Comparison of ENCODE assay signal across 18 cellular contexts in the genomic region with DNA sequence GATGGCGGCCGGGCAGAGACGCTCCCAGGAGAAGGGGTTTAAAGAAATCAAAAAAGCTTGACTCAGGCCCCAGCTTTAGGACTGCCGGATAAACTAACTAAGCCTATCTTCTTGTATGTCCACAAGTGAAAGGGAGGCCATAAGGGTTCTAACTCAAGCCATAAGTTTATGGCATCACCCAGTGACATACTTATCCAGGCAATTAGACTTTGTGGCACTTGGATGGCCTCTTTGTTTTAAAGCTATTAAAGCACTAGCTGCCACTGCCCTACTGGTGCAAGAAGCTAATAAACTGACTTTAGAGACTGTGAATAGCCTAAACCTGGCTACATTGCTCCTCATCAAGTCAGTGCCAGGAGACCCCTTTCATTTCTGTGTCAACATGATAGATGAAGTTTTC.
A peak's percentile ranks its signal among the peaks of the same experiment; 100 is the strongest.
DNase-seq lines count a peak whose midpoint lies in the region; ATAC-seq and TF ChIP-seq lines count a peak whose summit lies in the region.
"Had no signal": no experiment of that assay in that cellular context is flagged by ENCODE, and none has a peak within 500 bp of the region (broad histone marks: within the 10 kb centered on the region; RNA-seq: fewer than 3 reads in every experiment).

No MANE protein-coding gene starts in this region.

- H3K9me3 ChIP-seq in mucosa of descending colon (no peaks in the 10 kb centered on the region), body of pancreas (no peaks in the 10 kb centered on the region), spleen (no peaks in the 10 kb centered on the region)
- H3K9me3 ChIP-seq: A549, BLaER1, HAP-1 had no signal

- H3K27me3 Mint-ChIP-seq in glutamatergic neuron (ENCODE audit: unreplicated experiment) = peaks cover 5% of the 10 kb centered on the region
- H3K27me3 Mint-ChIP-seq: IgD-negative memory B cell had no signal

- peak; percentile 55 for ATAC-seq in mucosa of descending colon
- no peak for ATAC-seq in body of pancreas
- ATAC-seq in GM21515 (IDR thresholded peaks at IDR 0.05; ENCODE audit: unreplicated experiment) = no peak
- ATAC-seq: A549; CD8-positive, alpha-beta T cell; HepG2 had no signal

- H3K27ac Mint-ChIP-seq in glutamatergic neuron (ENCODE audit: unreplicated experiment) = peak overlapping the region; percentile 66
- H3K27ac Mint-ChIP-seq: CD14-positive monocyte; CD8-positive, alpha-beta T cell; IgD-negative memory B cell had no signal

- DNase-seq in NCI-H82 (lab: John Stamatoyannopoulos, UW) (peak; percentile 6), NCI-H82 treated with DMSO at 0.1 percent for 48 hours (lab: John Stamatoyannopoulos, UW; ENCODE audit: unreplicated experiment) (no peak), glutamatergic neuron (no peak), mucosa of descending colon (no peak), body of pancreas (no peak), spleen (no peak)
- DNase-seq: CD8-positive, alpha-beta T cell; COR-L47; DMS 273 treated with DMSO at 0.1 percent for 48 hours; GM23248 had no signal

- peaks cover 7% of the 10 kb centered on the region for H3K36me3 Mint-ChIP-seq in glutamatergic neuron (ENCODE audit: unreplicated experiment)
- H3K36me3 Mint-ChIP-seq: CD14-positive monocyte, IgD-negative memory B cell had no signal

- H3K27ac ChIP-seq in body of pancreas = no peak overlapping the region
- H3K27ac ChIP-seq in spleen = no peak overlapping the region
- H3K27ac ChIP-seq: 22Rv1, A549, BLaER1, GM23248 had no signal

- H3K27me3 ChIP-seq in body of pancreas = no peaks in the 10 kb centered on the region
- no peaks in the 10 kb centered on the region for H3K27me3 ChIP-seq in spleen (replicated peaks in 1 of 7)
- H3K27me3 ChIP-seq: BLaER1 had no signal

- H3K4me3 ChIP-seq in mucosa of descending colon (no peak overlapping the region), body of pancreas (no peak overlapping the region), spleen (no peak overlapping the region)
- H3K4me3 ChIP-seq: A549, BLaER1, GM23248, HAP-1 had no signal

- TF ChIP-seq POLR2A in body of pancreas (IDR thresholded peaks at IDR 0.05) (no peak), spleen (IDR thresholded peaks at IDR 0.05) (no peak)

- peaks cover 5% of the 10 kb centered on the region for H3K9me3 Mint-ChIP-seq in glutamatergic neuron (ENCODE audit: unreplicated experiment)
- H3K9me3 Mint-ChIP-seq: CD8-positive, alpha-beta T cell had no signal

- no peaks in the 10 kb centered on the region for H3K36me3 ChIP-seq in mucosa of descending colon (ENCODE audit: low read depth)
- H3K36me3 ChIP-seq in body of pancreas (replicated peaks in 1 of 2; ENCODE audit: insufficient read depth in 1 of 2, low read depth in 2 of 2) = no peaks in the 10 kb centered on the region
- H3K36me3 ChIP-seq in spleen = no peaks in the 10 kb centered on the region
- H3K36me3 ChIP-seq: BLaER1, HAP-1 had no signal

- TF ChIP-seq CTCF in glutamatergic neuron (IDR thresholded peaks at IDR 0.05; ENCODE audit: partially characterized antibody, unreplicated experiment) (no peak), mucosa of descending colon (IDR thresholded peaks at IDR 0.05) (no peak), body of pancreas (IDR thresholded peaks at IDR 0.05) (no peak), spleen (IDR thresholded peaks at IDR 0.05 in 8 of 11, conservative IDR thresholded peaks at IDR 0.05 in 3 of 11) (no peak)

- H3K4me1 ChIP-seq in mucosa of descending colon (ENCODE audit: low read depth) (peaks cover 20% of the 10 kb centered on the region), body of pancreas (peaks cover 44% of the 10 kb centered on the region), spleen (peaks cover 4 to 35% (median 19%) of the 10 kb centered on the region in 6 donors)
- H3K4me1 ChIP-seq: A549, HAP-1 had no signal

- no peak overlapping the region for H3K4me3 Mint-ChIP-seq in glutamatergic neuron (ENCODE audit: unreplicated experiment)
- H3K4me3 Mint-ChIP-seq: CD14-positive monocyte; CD8-positive, alpha-beta T cell; IgD-negative memory B cell had no signal

- 71 to 83% methylated on average over 4 of the region's 4 CpGs for WGBS in body of pancreas, 2 donors
- WGBS in spleen, 5 donors = 69 to 76% (median 72%) methylated on average over 4 of the region's 4 CpGs

- peaks cover 22% of the 10 kb centered on the region for H3K4me1 Mint-ChIP-seq in glutamatergic neuron (ENCODE audit: low read depth, unreplicated experiment)

- intact Hi-C loops in mucosa of descending colon (cut with DNase I, micrococcal nuclease) (no loop called here), body of pancreas (cut with DNase I) (no loop called here), spleen (cut with DNase I; ENCODE audit: low total_unique reads) (no loop called here)
